17 cellular contexts compared by ENCODE assay signal in the genomic region with DNA sequence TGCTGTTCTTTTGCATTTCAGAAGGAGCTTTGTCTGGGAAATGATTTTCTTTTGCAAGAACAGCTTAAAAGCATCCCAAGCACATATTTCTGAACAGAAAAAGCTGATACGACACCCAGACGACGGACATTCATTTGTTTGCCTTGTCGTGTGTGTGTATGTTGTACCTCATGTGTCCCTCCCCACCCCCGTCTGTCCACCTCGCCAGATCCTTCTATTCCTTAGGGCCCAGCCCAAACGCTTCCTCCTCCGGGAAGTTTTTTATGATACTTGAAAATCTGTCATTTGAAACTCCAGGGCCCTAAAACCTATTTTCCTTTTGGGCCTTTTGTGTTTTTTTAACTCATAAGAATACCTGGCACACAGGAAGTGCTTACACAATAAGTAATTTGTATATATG. TPM values are rescaled to one million over a fixed set of nuclear protein-coding genes. Genes with fewer than 3 reads are reported as not detected.
A peak's percentile ranks its signal among the peaks of the same experiment; 100 is the strongest.
DNase-seq lines count a peak whose midpoint lies in the region; ATAC-seq and TF ChIP-seq lines count a peak whose summit lies in the region.
"Had no signal": no experiment of that assay in that cellular context is flagged by ENCODE, and none has a peak within 500 bp of the region (broad histone marks: within the 10 kb centered on the region; RNA-seq: fewer than 3 reads in every experiment).

No MANE protein-coding gene starts in this region.

- TF ChIP-seq CTCF in VCaP (conservative IDR thresholded peaks at IDR 0.05) (no peak), esophagus muscularis mucosa (IDR thresholded peaks at IDR 0.05) (no peak), nephron (IDR thresholded peaks at IDR 0.05; ENCODE audit: unreplicated experiment in 3 of 3) (no peak), upper lobe of right lung (IDR thresholded peaks at IDR 0.05) (no peak)

- H3K27ac Mint-ChIP-seq in nephron: peak overlapping the region; percentile 82 to 96 (median 86)

- WGBS in esophagus muscularis mucosa: 75% methylated on average over 8 of the region's 8 CpGs

- no peak overlapping the region for H3K4me3 Mint-ChIP-seq in nephron

- H3K36me3 Mint-ChIP-seq in nephron (ENCODE audit: low read depth): peaks cover 24% of the 10 kb centered on the region

- H3K9me3 ChIP-seq in esophagus muscularis mucosa: no peaks in the 10 kb centered on the region
- H3K9me3 ChIP-seq in upper lobe of right lung: no peaks in the 10 kb centered on the region
- H3K9me3 ChIP-seq: Peyer's patch had no signal

- H3K36me3 ChIP-seq in esophagus muscularis mucosa (peaks cover 4 to 21% (median 16%) of the 10 kb centered on the region in 4 donors), upper lobe of right lung (no peaks in the 10 kb centered on the region)
- H3K36me3 ChIP-seq: Peyer's patch had no signal

- H3K9me3 Mint-ChIP-seq in nephron: no peaks in the 10 kb centered on the region

- no peak overlapping the region for H3K4me3 ChIP-seq in esophagus muscularis mucosa
- H3K4me3 ChIP-seq in upper lobe of right lung: no peak overlapping the region
- H3K4me3 ChIP-seq: Peyer's patch had no signal

- H3K4me1 Mint-ChIP-seq in nephron: peaks cover 43% of the 10 kb centered on the region

- ATAC-seq in upper lobe of right lung (no peak), HG02610 (IDR thresholded peaks at IDR 0.05; ENCODE audit: unreplicated experiment) (no peak), GM18870 (IDR thresholded peaks at IDR 0.05; ENCODE audit: unreplicated experiment) (no peak)

- TF ChIP-seq POLR2A in esophagus muscularis mucosa (IDR thresholded peaks at IDR 0.05; ENCODE audit: low read depth): no peak

- H3K4me1 ChIP-seq in esophagus muscularis mucosa (peaks cover 35 to 75% (median 51%) of the 10 kb centered on the region in 4 donors), upper lobe of right lung (peaks cover 34% of the 10 kb centered on the region)

- TF ChIP-seq EP300 in esophagus muscularis mucosa (IDR thresholded peaks at IDR 0.05): no peak

- DNase-seq in esophagus muscularis mucosa (ENCODE audit: extremely low spot score) (no peak), upper lobe of right lung (no peak), DMS153 treated with DMSO at 0.1 percent for 48 hours (lab: John Stamatoyannopoulos, UW; ENCODE audit: unreplicated experiment) (no peak)
- DNase-seq: ACHN, DMS79 treated with DMSO at 0.1 percent for 48 hours, KBM-7, NCI-H1105 treated with DMSO at 0.1 percent for 48 hours, NCI-H187, NCI-H2107, NCI-H524, NCI-H82, Peyer's patch had no signal

- peak overlapping the region; percentile 85; the same call in 1 of the 2 replicates for H3K27ac ChIP-seq in VCaP
- H3K27ac ChIP-seq in esophagus muscularis mucosa (replicated peaks in 1 of 4): peak overlapping the region in 3 of 4 donors; percentile 5 to 88 (median 36)
- peak overlapping the region; percentile 21 for H3K27ac ChIP-seq in upper lobe of right lung
- H3K27ac ChIP-seq: C4-2B had no signal

- intact Hi-C loops in esophagus muscularis mucosa (cut with DNase I) (loop anchor here (10.0 kb wide), 1 partner anchor 483 kb away; no protein-coding TSS in a partner anchor), upper lobe of right lung (cut with DNase I) (no loop called here)

- no peaks in the 10 kb centered on the region for H3K27me3 Mint-ChIP-seq in nephron (ENCODE audit: low read depth)

- H3K27me3 ChIP-seq in esophagus muscularis mucosa (no peaks in the 10 kb centered on the region), upper lobe of right lung (no peaks in the 10 kb centered on the region)
- H3K27me3 ChIP-seq: Peyer's patch had no signal

RNA-seq across cellular contexts. Expression of a gene that starts 8.8 kb away (rescaled TPM):
- total RNA-seq in esophagus muscularis mucosa: 100 to 1,000 TPM; 204 to 271 (median 222) TPM
- 91.7 TPM for total RNA-seq in upper lobe of right lung

RNA-seq across cellular contexts. Expression of a gene that starts 34.9 kb away (rescaled TPM):
- 10 to 100 TPM; 28.7 to 49.0 (median 41.6) TPM for total RNA-seq in esophagus muscularis mucosa
- total RNA-seq in upper lobe of right lung: 33.3 TPM

Comparison
In these comparisons a context has a peak if more than half of its experiments do, and no peak if none do; other contexts are left out.
1. H3K27ac ChIP-seq: peak in every context shown above with its lines; median percentile 85 in VCaP; 36 in esophagus muscularis mucosa; 21 in upper lobe of right lung.